In genomic region chr19:17539288-17540117, GRCh38 we compare ENCODE assay signal across 2 cellular contexts.
TF ChIP-seq lines count a peak whose summit lies in the region.

No MANE protein-coding gene starts in this region.

TF ChIP-seq in GM23338, 12 proteins besides CTCF, POLR2A, EP300 and RAD21 (continued from another document):
- TF ChIP-seq ZNF462 (CRISPR knock-in tag; IDR thresholded peaks at IDR 0.05), result no peak
- peak; percentile 86 for TF ChIP-seq REST (IDR thresholded peaks at IDR 0.05; ENCODE audit: unreplicated experiment)

TF ChIP-seq in SK-N-SH treated with all-trans-retinoic acid at 6 μM for 48 hours, 23 proteins besides CTCF, POLR2A, EP300 and RAD21 (continued from another document):
- no peak for TF ChIP-seq TSHZ2 (CRISPR knock-in tag; IDR thresholded peaks at IDR 0.05)
- TF ChIP-seq ESRRG (CRISPR knock-in tag; IDR thresholded peaks at IDR 0.05), result no peak
- no peak for TF ChIP-seq OSR1 (CRISPR knock-in tag; IDR thresholded peaks at IDR 0.05)
- TF ChIP-seq TOX (CRISPR knock-in tag; IDR thresholded peaks at IDR 0.05; ENCODE audit: borderline replicate concordance), result no peak
TF ChIP-seq in SK-N-SH treated with all-trans-retinoic acid at 6 μM for 48 hours: peak in this region for 0.
